1 cellular context compared by ENCODE assay signal in the genomic region with DNA sequence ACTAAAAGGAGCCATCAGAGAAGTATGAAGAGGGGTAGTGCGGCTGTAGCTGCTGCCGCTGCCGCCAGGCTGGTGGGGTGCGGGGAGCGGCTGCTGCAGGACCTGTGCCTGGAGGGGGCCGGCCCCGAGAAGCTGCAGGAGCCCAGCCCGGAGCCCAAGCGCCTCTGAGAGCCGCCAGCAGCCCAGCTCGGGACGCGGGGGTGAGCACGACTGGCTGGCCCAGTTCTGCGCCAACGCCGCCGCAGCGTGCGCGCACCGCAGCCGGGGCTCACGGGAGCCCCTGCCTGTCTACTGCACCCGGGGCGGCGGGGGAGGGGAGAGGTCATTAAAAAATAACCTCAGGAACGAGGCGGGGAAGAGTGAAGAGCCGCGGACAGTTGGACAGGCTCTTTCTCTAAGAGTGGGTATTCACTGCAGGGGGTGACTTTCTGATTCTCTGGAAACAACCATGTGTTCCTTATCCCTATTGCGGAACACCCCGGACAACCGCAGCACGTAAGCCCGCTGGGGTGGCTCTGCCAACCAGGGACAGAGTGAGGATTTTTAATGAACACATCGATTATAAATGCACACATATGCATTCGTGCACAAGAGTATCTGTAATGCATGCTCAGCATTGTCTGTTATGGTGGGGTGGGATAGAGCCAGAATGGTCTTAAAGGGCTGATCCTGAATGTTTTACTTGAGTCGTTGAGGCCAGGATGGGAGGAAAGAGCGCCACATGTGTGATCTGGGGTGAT.
A peak's percentile ranks its signal among the peaks of the same experiment; 100 is the strongest.
TF ChIP-seq lines count a peak whose summit lies in the region.

No MANE protein-coding gene starts in this region.

TF ChIP-seq in HepG2, 621 proteins besides CTCF, POLR2A, EP300 and RAD21 (continued from another document and continues in another):
- TF ChIP-seq, protein P1, sequence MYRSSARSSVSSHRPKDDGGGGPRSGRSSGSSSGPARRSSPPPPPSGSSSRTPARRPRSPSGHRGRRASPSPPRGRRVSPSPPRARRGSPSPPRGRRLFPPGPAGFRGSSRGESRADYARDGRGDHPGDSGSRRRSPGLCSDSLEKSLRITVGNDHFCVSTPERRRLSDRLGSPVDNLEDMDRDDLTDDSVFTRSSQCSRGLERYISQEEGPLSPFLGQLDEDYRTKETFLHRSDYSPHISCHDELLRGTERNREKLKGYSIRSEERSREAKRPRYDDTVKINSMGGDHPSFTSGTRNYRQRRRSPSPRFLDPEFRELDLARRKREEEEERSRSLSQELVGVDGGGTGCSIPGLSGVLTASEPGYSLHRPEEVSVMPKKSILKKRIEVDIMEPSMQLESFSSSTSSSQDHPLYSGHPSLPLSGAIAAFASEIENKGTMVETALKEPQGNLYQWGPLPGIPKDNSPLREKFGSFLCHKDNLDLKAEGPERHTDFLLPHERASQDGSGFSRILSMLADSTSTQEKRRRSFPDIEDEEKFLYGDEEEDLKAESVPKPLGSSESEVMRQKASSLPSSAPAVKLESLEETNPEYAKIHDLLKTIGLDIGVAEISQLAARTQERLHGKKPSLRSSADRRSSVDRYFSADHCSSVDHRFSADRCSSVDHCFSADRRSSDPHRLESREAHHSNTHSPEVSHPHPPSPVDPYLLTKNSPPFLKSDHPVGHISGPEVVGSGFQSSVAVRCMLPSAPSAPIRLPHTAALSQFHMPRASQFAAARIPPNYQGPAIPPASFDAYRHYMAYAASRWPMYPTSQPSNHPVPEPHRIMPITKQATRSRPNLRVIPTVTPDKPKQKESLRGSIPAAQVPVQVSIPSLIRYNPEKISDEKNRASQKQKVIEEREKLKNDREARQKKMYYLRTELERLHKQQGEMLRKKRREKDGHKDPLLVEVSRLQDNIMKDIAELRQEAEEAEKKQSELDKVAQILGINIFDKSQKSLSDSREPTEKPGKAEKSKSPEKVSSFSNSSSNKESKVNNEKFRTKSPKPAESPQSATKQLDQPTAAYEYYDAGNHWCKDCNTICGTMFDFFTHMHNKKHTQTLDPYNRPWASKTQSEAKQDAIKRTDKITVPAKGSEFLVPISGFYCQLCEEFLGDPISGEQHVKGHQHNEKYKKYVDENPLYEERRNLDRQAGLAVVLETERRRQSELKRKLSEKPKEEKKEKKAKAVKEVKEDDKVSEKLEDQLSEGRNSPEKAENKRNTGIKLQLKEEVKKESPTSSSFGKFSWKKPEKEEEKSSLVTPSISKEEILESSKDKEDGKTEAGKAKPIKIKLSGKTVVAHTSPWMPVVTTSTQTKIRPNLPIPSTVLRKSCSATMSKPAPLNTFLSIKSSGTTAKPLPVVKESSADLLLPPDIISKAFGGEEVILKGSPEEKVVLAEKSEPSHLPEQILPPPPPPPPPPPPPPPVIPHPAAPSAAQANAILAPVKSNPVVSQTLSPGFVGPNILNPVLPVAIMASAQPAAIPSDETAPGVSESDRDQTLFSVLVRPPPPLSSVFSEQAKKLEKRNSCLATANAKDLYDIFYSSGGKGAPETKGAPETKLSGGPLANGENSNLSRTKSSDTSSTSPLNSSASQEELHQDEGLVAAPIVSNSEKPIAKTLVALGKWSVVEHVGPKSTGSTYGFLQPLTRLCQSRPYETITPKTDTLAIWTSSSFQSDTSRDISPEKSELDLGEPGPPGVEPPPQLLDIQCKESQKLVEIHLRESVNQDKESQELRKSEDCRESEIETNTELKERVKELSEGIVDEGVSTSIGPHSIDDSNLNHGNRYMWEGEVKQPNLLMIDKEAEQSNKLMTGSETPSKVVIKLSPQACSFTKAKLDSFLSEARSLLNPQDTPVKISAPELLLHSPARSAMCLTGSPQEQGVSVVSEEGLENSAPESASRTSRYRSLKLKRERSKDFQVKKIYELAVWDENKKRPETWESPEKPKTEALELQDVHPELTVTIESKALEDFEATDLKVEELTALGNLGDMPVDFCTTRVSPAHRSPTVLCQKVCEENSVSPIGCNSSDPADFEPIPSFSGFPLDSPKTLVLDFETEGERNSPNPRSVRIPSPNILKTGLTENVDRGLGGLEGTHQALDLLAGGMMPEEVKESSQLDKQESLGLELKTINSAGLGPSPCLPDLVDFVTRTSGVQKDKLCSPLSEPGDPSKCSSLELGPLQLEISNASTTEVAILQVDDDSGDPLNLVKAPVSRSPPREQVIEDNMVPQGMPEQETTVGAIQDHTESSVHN (CRISPR knock-in tag; IDR thresholded peaks at IDR 0.05) = no peak
- TF ChIP-seq, protein P2, sequence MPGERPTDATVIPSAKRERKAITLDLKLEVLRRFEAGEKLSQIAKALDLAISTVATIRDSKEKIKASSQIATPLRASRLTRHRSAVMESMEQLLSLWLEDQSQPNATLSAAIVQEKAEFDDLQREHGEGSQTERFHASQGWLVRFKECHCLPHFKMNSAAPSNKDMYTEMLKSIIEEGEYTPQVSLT (CRISPR knock-in tag; IDR thresholded peaks at IDR 0.05; ENCODE audit: borderline replicate concordance, low read depth) = no peak
- no peak for TF ChIP-seq TRIM24 (CRISPR knock-in tag; IDR thresholded peaks at IDR 0.05)
- no peak for TF ChIP-seq CHD4 (IDR thresholded peaks at IDR 0.05; ENCODE audit: borderline replicate concordance, low read length)
- TF ChIP-seq, protein P3, sequence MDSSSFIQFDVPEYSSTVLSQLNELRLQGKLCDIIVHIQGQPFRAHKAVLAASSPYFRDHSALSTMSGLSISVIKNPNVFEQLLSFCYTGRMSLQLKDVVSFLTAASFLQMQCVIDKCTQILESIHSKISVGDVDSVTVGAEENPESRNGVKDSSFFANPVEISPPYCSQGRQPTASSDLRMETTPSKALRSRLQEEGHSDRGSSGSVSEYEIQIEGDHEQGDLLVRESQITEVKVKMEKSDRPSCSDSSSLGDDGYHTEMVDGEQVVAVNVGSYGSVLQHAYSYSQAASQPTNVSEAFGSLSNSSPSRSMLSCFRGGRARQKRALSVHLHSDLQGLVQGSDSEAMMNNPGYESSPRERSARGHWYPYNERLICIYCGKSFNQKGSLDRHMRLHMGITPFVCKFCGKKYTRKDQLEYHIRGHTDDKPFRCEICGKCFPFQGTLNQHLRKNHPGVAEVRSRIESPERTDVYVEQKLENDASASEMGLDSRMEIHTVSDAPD (CRISPR knock-in tag; IDR thresholded peaks at IDR 0.05) = no peak
- no peak for TF ChIP-seq ZNF557 (CRISPR knock-in tag; IDR thresholded peaks at IDR 0.05)
- no peak for TF ChIP-seq TSC22D2 (CRISPR knock-in tag; IDR thresholded peaks at IDR 0.05; ENCODE audit: borderline replicate concordance)
- 0 out of 2 replicates have a peak, but pooled peaks have one; percentile 43 for TF ChIP-seq SRY (CRISPR knock-in tag; IDR thresholded peaks at IDR 0.05)
- peak; percentile 62; the same call in 1 of the 2 replicates for TF ChIP-seq NR2C2 (CRISPR knock-in tag; IDR thresholded peaks at IDR 0.05; ENCODE audit: borderline replicate concordance)
- TF ChIP-seq RFXANK (CRISPR knock-in tag; IDR thresholded peaks at IDR 0.05) = no peak
- TF ChIP-seq HOXD1 (CRISPR knock-in tag; IDR thresholded peaks at IDR 0.05) = peak; percentile 79
- TF ChIP-seq POLR2G (IDR thresholded peaks at IDR 0.05; ENCODE audit: low read depth, low read length) = peak; percentile 90
- TF ChIP-seq MTF1 (CRISPR knock-in tag; IDR thresholded peaks at IDR 0.05) = no peak
- no peak for TF ChIP-seq PAWR (CRISPR knock-in tag; IDR thresholded peaks at IDR 0.05; ENCODE audit: borderline replicate concordance)
- no peak for TF ChIP-seq AHR (CRISPR knock-in tag; IDR thresholded peaks at IDR 0.05)
- no peak for TF ChIP-seq ZNF274 (CRISPR knock-in tag; IDR thresholded peaks at IDR 0.05)
- TF ChIP-seq ATF7-NPFF (CRISPR knock-in tag; IDR thresholded peaks at IDR 0.05; ENCODE audit: low read depth) = peak; percentile 25; the same call in 1 of the 2 replicates
- TF ChIP-seq SOX6 (IDR thresholded peaks at IDR 0.05) = no peak
- TF ChIP-seq SOX6 (CRISPR knock-in tag; IDR thresholded peaks at IDR 0.05) = no peak
- no peak for TF ChIP-seq KLF13 (CRISPR knock-in tag; IDR thresholded peaks at IDR 0.05)
- TF ChIP-seq ZNF414 (CRISPR knock-in tag; IDR thresholded peaks at IDR 0.05) = no peak
- no peak for TF ChIP-seq CCAR2 (optimal IDR thresholded peaks at IDR 0.05; ENCODE audit: low read depth, low read length)
- no peak for TF ChIP-seq TCF12 (IDR thresholded peaks at IDR 0.05)
- TF ChIP-seq TCF12 (CRISPR knock-in tag; IDR thresholded peaks at IDR 0.05) = no peak
- TF ChIP-seq TBP (CRISPR knock-in tag; IDR thresholded peaks at IDR 0.05) = no peak
- no peak for TF ChIP-seq ZNF432 (CRISPR knock-in tag; IDR thresholded peaks at IDR 0.05; ENCODE audit: borderline replicate concordance)
- no peak for TF ChIP-seq ZNF383 (CRISPR knock-in tag; IDR thresholded peaks at IDR 0.05; ENCODE audit: borderline replicate concordance)
- TF ChIP-seq ZNF121 (CRISPR knock-in tag; IDR thresholded peaks at IDR 0.05) = 0 out of 2 replicates have a peak, but pooled peaks have one; percentile 36
- TF ChIP-seq MAZ (IDR thresholded peaks at IDR 0.05; ENCODE audit: borderline replicate concordance, low read depth, low read length) = no peak
- no peak for TF ChIP-seq MAZ (CRISPR knock-in tag; IDR thresholded peaks at IDR 0.05; ENCODE audit: low read depth)
- TF ChIP-seq, protein P4, sequence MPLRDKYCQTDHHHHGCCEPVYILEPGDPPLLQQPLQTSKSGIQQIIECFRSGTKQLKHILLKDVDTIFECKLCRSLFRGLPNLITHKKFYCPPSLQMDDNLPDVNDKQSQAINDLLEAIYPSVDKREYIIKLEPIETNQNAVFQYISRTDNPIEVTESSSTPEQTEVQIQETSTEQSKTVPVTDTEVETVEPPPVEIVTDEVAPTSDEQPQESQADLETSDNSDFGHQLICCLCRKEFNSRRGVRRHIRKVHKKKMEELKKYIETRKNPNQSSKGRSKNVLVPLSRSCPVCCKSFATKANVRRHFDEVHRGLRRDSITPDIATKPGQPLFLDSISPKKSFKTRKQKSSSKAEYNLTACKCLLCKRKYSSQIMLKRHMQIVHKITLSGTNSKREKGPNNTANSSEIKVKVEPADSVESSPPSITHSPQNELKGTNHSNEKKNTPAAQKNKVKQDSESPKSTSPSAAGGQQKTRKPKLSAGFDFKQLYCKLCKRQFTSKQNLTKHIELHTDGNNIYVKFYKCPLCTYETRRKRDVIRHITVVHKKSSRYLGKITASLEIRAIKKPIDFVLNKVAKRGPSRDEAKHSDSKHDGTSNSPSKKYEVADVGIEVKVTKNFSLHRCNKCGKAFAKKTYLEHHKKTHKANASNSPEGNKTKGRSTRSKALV (CRISPR knock-in tag; IDR thresholded peaks at IDR 0.05) = peak; percentile 88
- TF ChIP-seq, protein P5, sequence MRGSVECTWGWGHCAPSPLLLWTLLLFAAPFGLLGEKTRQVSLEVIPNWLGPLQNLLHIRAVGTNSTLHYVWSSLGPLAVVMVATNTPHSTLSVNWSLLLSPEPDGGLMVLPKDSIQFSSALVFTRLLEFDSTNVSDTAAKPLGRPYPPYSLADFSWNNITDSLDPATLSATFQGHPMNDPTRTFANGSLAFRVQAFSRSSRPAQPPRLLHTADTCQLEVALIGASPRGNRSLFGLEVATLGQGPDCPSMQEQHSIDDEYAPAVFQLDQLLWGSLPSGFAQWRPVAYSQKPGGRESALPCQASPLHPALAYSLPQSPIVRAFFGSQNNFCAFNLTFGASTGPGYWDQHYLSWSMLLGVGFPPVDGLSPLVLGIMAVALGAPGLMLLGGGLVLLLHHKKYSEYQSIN (CRISPR knock-in tag; IDR thresholded peaks at IDR 0.05; ENCODE audit: borderline replicate concordance) = no peak
- no peak for TF ChIP-seq THYN1 (CRISPR knock-in tag; IDR thresholded peaks at IDR 0.05; ENCODE audit: borderline replicate concordance, low read depth)
- TF ChIP-seq ZNF547 (CRISPR knock-in tag; IDR thresholded peaks at IDR 0.05) = no peak
- TF ChIP-seq ZSCAN31 (CRISPR knock-in tag; IDR thresholded peaks at IDR 0.05; ENCODE audit: low read depth) = no peak
- no peak for TF ChIP-seq RBAK (CRISPR knock-in tag; IDR thresholded peaks at IDR 0.05)
- peak; percentile 33; the same call in 1 of the 2 replicates for TF ChIP-seq KAT7 (CRISPR knock-in tag; IDR thresholded peaks at IDR 0.05; ENCODE audit: borderline replicate concordance)
- TF ChIP-seq ONECUT2 (CRISPR knock-in tag; IDR thresholded peaks at IDR 0.05) = 0 out of 2 replicates have a peak, but pooled peaks have one; percentile 19
- peak; percentile 46 for TF ChIP-seq DMAP1 (CRISPR knock-in tag; IDR thresholded peaks at IDR 0.05)
- no peak for TF ChIP-seq GPN1 (CRISPR knock-in tag; IDR thresholded peaks at IDR 0.05; ENCODE audit: borderline replicate concordance)
- no peak for TF ChIP-seq ZNF674 (CRISPR knock-in tag; IDR thresholded peaks at IDR 0.05; ENCODE audit: low read depth)
- TF ChIP-seq ZNF570 (CRISPR knock-in tag; IDR thresholded peaks at IDR 0.05; ENCODE audit: borderline replicate concordance) = no peak
- no peak for TF ChIP-seq CHD2 (IDR thresholded peaks at IDR 0.05; ENCODE audit: low read depth, low read length)
- no peak for TF ChIP-seq XBP1 (CRISPR knock-in tag; IDR thresholded peaks at IDR 0.05)
- TF ChIP-seq PRMT3 (CRISPR knock-in tag; IDR thresholded peaks at IDR 0.05; ENCODE audit: borderline replicate concordance, low read depth) = no peak
- TF ChIP-seq HES4 (CRISPR knock-in tag; IDR thresholded peaks at IDR 0.05; ENCODE audit: borderline replicate concordance) = no peak
- TF ChIP-seq NFYC (CRISPR knock-in tag; IDR thresholded peaks at IDR 0.05) = no peak
- TF ChIP-seq ZFP1 (CRISPR knock-in tag; IDR thresholded peaks at IDR 0.05) = no peak
- no peak for TF ChIP-seq PREB (CRISPR knock-in tag; IDR thresholded peaks at IDR 0.05)
- TF ChIP-seq ZNF207 (IDR thresholded peaks at IDR 0.05; ENCODE audit: borderline replicate concordance) = no peak
- TF ChIP-seq POLR2AphosphoS5 (IDR thresholded peaks at IDR 0.05; ENCODE audit: low read depth, low read length) = 0 out of 2 replicates have a peak, but pooled peaks have one; percentile 36
- no peak for TF ChIP-seq HOMEZ (CRISPR knock-in tag; IDR thresholded peaks at IDR 0.05; ENCODE audit: low read depth)
- no peak for TF ChIP-seq SIN3B (IDR thresholded peaks at IDR 0.05; ENCODE audit: low read length)
